In the genomic region with DNA sequence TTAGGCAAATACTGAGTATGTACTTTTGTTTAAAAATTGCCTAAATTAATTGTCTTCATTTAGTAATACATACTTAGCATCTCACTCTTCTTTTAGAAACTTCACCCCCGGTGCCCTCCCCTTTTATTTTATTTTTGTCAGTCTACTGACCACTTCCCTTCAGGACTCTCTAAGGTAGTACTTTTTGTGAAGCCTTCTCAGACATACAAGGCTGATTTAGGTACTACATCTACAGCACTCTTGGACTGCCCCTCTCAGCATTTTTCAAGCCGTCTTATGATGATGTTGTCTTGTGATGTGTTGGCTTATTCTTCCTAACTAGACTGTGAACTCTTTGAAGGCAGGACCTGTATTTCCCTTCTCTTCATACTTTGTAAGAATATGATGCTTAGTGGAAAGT, we compare ENCODE assay signal across 16 cellular contexts. TPM values are rescaled to one million over a fixed set of nuclear protein-coding genes. Genes with fewer than 3 reads are reported as not detected.
DNase-seq lines count a peak whose midpoint lies in the region; ATAC-seq, FAIRE-seq and TF ChIP-seq lines count a peak whose summit lies in the region.
"Had no signal": no experiment of that assay in that cellular context is flagged by ENCODE, and none has a peak within 500 bp of the region (broad histone marks: within the 10 kb centered on the region; RNA-seq: fewer than 3 reads in every experiment).

No MANE protein-coding gene starts in this region.

- H3K4me1 Mint-ChIP-seq in CD14-positive monocyte, result peaks cover 6% of the 10 kb centered on the region

- no peaks in the 10 kb centered on the region for H3K27me3 Mint-ChIP-seq in CD14-positive monocyte (ENCODE audit: low read depth in 3 of 3)
- H3K27me3 Mint-ChIP-seq: type B pancreatic cell had no signal

- no peaks in the 10 kb centered on the region for H3K9me3 Mint-ChIP-seq in CD14-positive monocyte
- H3K9me3 Mint-ChIP-seq: type B pancreatic cell had no signal

- no peak overlapping the region for H3K4me3 Mint-ChIP-seq in CD14-positive monocyte
- H3K4me3 Mint-ChIP-seq: type B pancreatic cell had no signal

- ATAC-seq in GM19328 (IDR thresholded peaks at IDR 0.05; ENCODE audit: unreplicated experiment) (peak; percentile 91), HG02610 (IDR thresholded peaks at IDR 0.05; ENCODE audit: unreplicated experiment) (peak; percentile 85), HG03378 (IDR thresholded peaks at IDR 0.05; ENCODE audit: unreplicated experiment) (peak; percentile 77)
- ATAC-seq: HCT116 had no signal

- DNase-seq in GM12865 (ENCODE audit: low read depth) (peak; percentile 47), UCSD-AML1 (lab: John Stamatoyannopoulos, UW; ENCODE audit: unreplicated experiment) (no peak), GM19238 (ENCODE audit: insufficient read length, low spot score) (no peak), CD14-positive monocyte (ENCODE audit: low spot score) (no peak), HTR-8/SVneo (ENCODE audit: insufficient read length, low spot score) (no peak)
- DNase-seq: activated T-cell treated with anti-CD3 and anti-CD28 coated beads for 4 hours, dermis blood vessel endothelial cell, mesenchymal stem cell, NCI-H1417, NCI-H82, Right ventricle myocardium superior had no signal

- no peak overlapping the region for H3K4me3 ChIP-seq in GM12865 (ENCODE audit: low read depth, low read length)

- TF ChIP-seq CTCF in GM12865 (IDR thresholded peaks at IDR 0.05; ENCODE audit: insufficient read depth, low read depth, low read length, missing control alignments), result no peak
- TF ChIP-seq CTCF in CD14-positive monocyte (IDR thresholded peaks at IDR 0.05), result no peak

- intact Hi-C loops in CD14-positive monocyte (cut with micrococcal nuclease), result no loop called here

- no peak overlapping the region for H3K27ac Mint-ChIP-seq in CD14-positive monocyte
- H3K27ac Mint-ChIP-seq: type B pancreatic cell had no signal

- FAIRE-seq in HTR-8/SVneo (lab: Jason Lieb, UNC), result no peak

- H3K36me3 Mint-ChIP-seq in CD14-positive monocyte, result peaks cover 29 to 35% of the 10 kb centered on the region in 2 donors

RNA-seq across cellular contexts. Expression of a gene that starts 24.7 kb away (rescaled TPM):
- polyA plus RNA-seq in CD14-positive monocyte, result 10 to 100 TPM; 11.4 to 16.0 TPM
